In the genomic region with DNA sequence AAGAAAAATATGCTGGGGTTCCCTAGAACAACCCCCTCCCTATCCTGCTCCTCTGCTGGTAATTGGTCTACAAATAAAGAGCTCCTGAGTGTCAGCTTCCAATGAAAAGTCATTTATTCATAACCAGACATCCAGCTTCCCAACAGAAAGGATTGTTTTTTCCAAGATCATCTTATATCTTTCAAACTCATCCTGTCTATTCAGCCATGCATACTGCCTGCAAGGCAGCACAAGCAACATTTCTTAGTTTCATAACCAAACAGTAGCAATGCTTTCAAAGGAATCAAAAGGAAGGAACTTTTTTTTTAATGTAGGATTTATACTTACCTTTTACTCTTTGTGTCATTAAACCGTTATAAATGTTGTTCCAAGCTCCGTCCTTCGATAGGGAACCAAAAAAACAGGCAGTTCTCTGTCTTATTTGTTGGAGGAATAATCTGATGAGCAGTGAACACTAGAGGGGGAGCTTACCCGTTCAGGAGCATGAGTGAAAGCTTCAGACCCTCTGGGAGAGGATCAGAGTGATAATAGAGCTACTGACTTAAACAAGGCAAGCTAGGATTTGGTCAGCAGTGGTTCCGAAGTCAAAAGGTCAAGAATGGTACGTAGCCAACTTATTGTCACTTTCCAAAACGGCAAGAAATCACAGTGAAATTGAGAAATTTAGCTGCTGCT, we compare ENCODE assay signal across 10 cellular contexts.
DNase-seq lines count a peak whose midpoint lies in the region; ATAC-seq, FAIRE-seq and TF ChIP-seq lines count a peak whose summit lies in the region.
"Had no signal": no experiment of that assay in that cellular context is flagged by ENCODE, and none has a peak within 500 bp of the region (broad histone marks: within the 10 kb centered on the region; RNA-seq: fewer than 3 reads in every experiment).

No MANE protein-coding gene starts in this region.

- TF ChIP-seq CTCF in A549 (IDR thresholded peaks at IDR 0.05) (peak; percentile 36), HFFc6 (IDR thresholded peaks at IDR 0.05) (peak; percentile 68), kidney epithelial cell (IDR thresholded peaks at IDR 0.05; ENCODE audit: insufficient read depth, low read length, poor library complexity, severe bottlenecking) (peak; percentile 39)

- 0 out of 6 replicates have a peak overlapping the region, but pooled peaks of 1 of the 2 experiments have one; percentile 7 for H3K27ac ChIP-seq in A549
- peak overlapping the region; percentile 31 for H3K27ac ChIP-seq in angular gyrus (ENCODE audit: low read depth, low read length)

- CTCF ChIA-PET in A549 (lab: Yijun Ruan, JAX): interaction anchor here (1.2 to 1.3 kb wide), 2 partner anchors 9 to 1113 kb away, joined by 4 to 7 read pairs; no protein-coding TSS in a partner anchor
- CTCF ChIA-PET in activated CD8-positive, alpha-beta T cell treated with anti-CD3 and anti-CD28 coated beads, Interleukin-2, amount 10 ng/mL, durations not matched to agents 7 days and 5 days (lab: Charles Lee): no interaction called here

- ATAC-seq in A549: peak; percentile 62 to 89; a peak in 4 of 6 replicates
- no peak for ATAC-seq in GM18520 (IDR thresholded peaks at IDR 0.05; ENCODE audit: unreplicated experiment)
- ATAC-seq in HG02678 (IDR thresholded peaks at IDR 0.05; ENCODE audit: unreplicated experiment): no peak
- ATAC-seq in activated CD8-positive, alpha-beta T cell treated with anti-CD3 and anti-CD28 coated beads, Interleukin-2, amount 10 ng/mL, durations not matched to agents 7 days and 5 days: no peak

- H3K27me3 Mint-ChIP-seq in HFFc6 (ENCODE audit: insufficient read depth): no peaks in the 10 kb centered on the region
- no peaks in the 10 kb centered on the region for H3K27me3 Mint-ChIP-seq in activated CD8-positive, alpha-beta T cell treated with anti-CD3 and anti-CD28 coated beads, Interleukin-2, amount 10 ng/mL, durations not matched to agents 7 days and 5 days (ENCODE audit: low read depth)
- H3K27me3 Mint-ChIP-seq: activated B cell treated with CpG ODN at 0.5 μM for 24 hours had no signal

- no peak overlapping the region for H3K4me2 ChIP-seq in A549

- H3K27ac Mint-ChIP-seq in HFFc6: no peak overlapping the region
- no peak overlapping the region for H3K27ac Mint-ChIP-seq in activated CD8-positive, alpha-beta T cell treated with anti-CD3 and anti-CD28 coated beads, Interleukin-2, amount 10 ng/mL, durations not matched to agents 7 days and 5 days
- H3K27ac Mint-ChIP-seq: activated B cell treated with CpG ODN at 0.5 μM for 24 hours had no signal

- DNase-seq in A549 (ENCODE audit: low read depth in 1 of 2, low spot score in 1 of 2) (peak; percentile 3 to 61), HFFc6 (peak; percentile 15), kidney epithelial cell (ENCODE audit: low read depth) (no peak), NOMO-1 (lab: John Stamatoyannopoulos, UW; ENCODE audit: unreplicated experiment in 2 of 2) (no peak)
- no peak for DNase-seq in activated CD8-positive, alpha-beta T cell treated with anti-CD3 and anti-CD28 coated beads, Interleukin-2, amount 10 ng/mL, durations not matched to agents 7 days and 5 days
- DNase-seq: activated B cell treated with CpG ODN at 0.5 μM for 24 hours, DMS153 had no signal

- no peak overlapping the region for H3K4me3 Mint-ChIP-seq in HFFc6
- no peak overlapping the region for H3K4me3 Mint-ChIP-seq in activated CD8-positive, alpha-beta T cell treated with anti-CD3 and anti-CD28 coated beads, Interleukin-2, amount 10 ng/mL, durations not matched to agents 7 days and 5 days
- H3K4me3 Mint-ChIP-seq: activated B cell treated with CpG ODN at 0.5 μM for 24 hours had no signal

- peak; percentile 51 to 58 for TF ChIP-seq RAD21 in A549 (conservative IDR thresholded peaks at IDR 0.05 in 1 of 2, IDR thresholded peaks at IDR 0.05 in 1 of 2)

- peaks cover 9% of the 10 kb centered on the region; the same call in 1 of the 2 replicates for H3K4me1 Mint-ChIP-seq in HFFc6 (ENCODE audit: low read depth)
- H3K4me1 Mint-ChIP-seq in activated CD8-positive, alpha-beta T cell treated with anti-CD3 and anti-CD28 coated beads, Interleukin-2, amount 10 ng/mL, durations not matched to agents 7 days and 5 days (ENCODE audit: low read depth): no peaks in the 10 kb centered on the region
- H3K4me1 Mint-ChIP-seq: activated B cell treated with CpG ODN at 0.5 μM for 24 hours had no signal

- no peaks in the 10 kb centered on the region for H3K4me1 ChIP-seq in A549

- H3K4me3 ChIP-seq in A549: no peak overlapping the region
- no peak overlapping the region for H3K4me3 ChIP-seq in kidney epithelial cell (ENCODE audit: low read depth, low read length)

- TF ChIP-seq EP300 in A549 (IDR thresholded peaks at IDR 0.05): no peak

- no peaks in the 10 kb centered on the region for H3K36me3 ChIP-seq in kidney epithelial cell (ENCODE audit: control insufficient read depth, insufficient read depth, low read length)

- no peaks in the 10 kb centered on the region for H3K27me3 ChIP-seq in kidney epithelial cell (ENCODE audit: control insufficient read depth, insufficient read depth, low read length)

- POLR2A ChIA-PET in A549 (lab: Yijun Ruan, JAX): no interaction called here
- POLR2A ChIA-PET in activated CD8-positive, alpha-beta T cell treated with anti-CD3 and anti-CD28 coated beads, Interleukin-2, amount 10 ng/mL, durations not matched to agents 7 days and 5 days (lab: Charles Lee): no interaction called here

- TF ChIP-seq POLR2A in A549 (IDR thresholded peaks at IDR 0.05; ENCODE audit: low read length): no peak

- H3K9me3 Mint-ChIP-seq in HFFc6: peaks cover 4% of the 10 kb centered on the region; the same call in 1 of the 2 replicates
- peaks cover 14% of the 10 kb centered on the region for H3K9me3 Mint-ChIP-seq in activated CD8-positive, alpha-beta T cell treated with anti-CD3 and anti-CD28 coated beads, Interleukin-2, amount 10 ng/mL, durations not matched to agents 7 days and 5 days (ENCODE audit: insufficient read depth)

- 56% methylated on average over 7 of the region's 7 CpGs for WGBS in A549 (ENCODE audit: missing lambda C conversion rate)

- 0 out of 3 replicates have a peak, but pooled peaks cover 2% of the 10 kb centered on the region for H3K9me3 ChIP-seq in A549

- H3K36me3 Mint-ChIP-seq in HFFc6 (ENCODE audit: low read depth): peaks cover 6% of the 10 kb centered on the region; the same call in 1 of the 2 replicates
- no peaks in the 10 kb centered on the region for H3K36me3 Mint-ChIP-seq in activated CD8-positive, alpha-beta T cell treated with anti-CD3 and anti-CD28 coated beads, Interleukin-2, amount 10 ng/mL, durations not matched to agents 7 days and 5 days (ENCODE audit: low read depth)

- peak; percentile 63 for FAIRE-seq in A549 (lab: Jason Lieb, UNC)

TF ChIP-seq in A549, 52 proteins besides CTCF, POLR2A, EP300 and RAD21:
- TF ChIP-seq, protein P1, sequence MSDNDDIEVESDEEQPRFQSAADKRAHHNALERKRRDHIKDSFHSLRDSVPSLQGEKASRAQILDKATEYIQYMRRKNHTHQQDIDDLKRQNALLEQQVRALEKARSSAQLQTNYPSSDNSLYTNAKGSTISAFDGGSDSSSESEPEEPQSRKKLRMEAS (IDR thresholded peaks at IDR 0.05): no peak
- TF ChIP-seq SMC3 (IDR thresholded peaks at IDR 0.05): peak; percentile 35; the same call in 2 of the 3 replicates

Comparison
In these comparisons a context has a peak if more than half of its experiments do, and no peak if none do; other contexts are left out.
1. ATAC-seq: peak in A549 (2 of 2); none in GM18520 (single experiment), HG02678 (single experiment) and activated CD8-positive, alpha-beta T cell treated with anti-CD3 and anti-CD28 coated beads, Interleukin-2, amount 10 ng/mL, durations not matched to agents 7 days and 5 days (single experiment).
2. DNase-seq: peak in A549 (2 of 2) and HFFc6 (single experiment); none in kidney epithelial cell (single experiment), NOMO-1 (0 of 2) and activated CD8-positive, alpha-beta T cell treated with anti-CD3 and anti-CD28 coated beads, Interleukin-2, amount 10 ng/mL, durations not matched to agents 7 days and 5 days (single experiment).
3. Peak in every context shown above with its lines, with median percentiles within 50 percentile points of each other: CTCF ChIP-seq.